17 cellular contexts compared by ENCODE assay signal in the genomic region with DNA sequence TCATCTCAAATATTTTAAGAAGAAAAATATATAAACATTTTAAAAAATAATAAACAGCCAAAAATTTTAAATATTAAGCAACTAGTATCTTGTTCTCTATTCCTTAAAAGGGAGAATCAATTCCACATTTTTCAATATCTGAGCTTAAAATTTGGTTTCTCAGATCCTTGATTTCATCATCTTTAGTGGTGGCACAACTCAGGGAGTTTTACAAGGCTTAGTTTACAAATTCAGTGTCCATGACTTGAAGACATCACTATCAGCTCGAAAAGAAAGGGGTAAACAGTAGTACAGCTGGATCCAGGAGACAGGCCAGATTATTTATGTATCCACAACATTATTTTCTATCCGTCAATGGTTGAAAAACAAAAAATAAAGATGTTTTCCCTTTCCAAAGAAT. TPM values are rescaled to one million over a fixed set of nuclear protein-coding genes. Genes with fewer than 3 reads are reported as not detected.
A peak's percentile ranks its signal among the peaks of the same experiment; 100 is the strongest.
DNase-seq lines count a peak whose midpoint lies in the region; ATAC-seq, FAIRE-seq and TF ChIP-seq lines count a peak whose summit lies in the region.
"Had no signal": no experiment of that assay in that cellular context is flagged by ENCODE, and none has a peak within 500 bp of the region (broad histone marks: within the 10 kb centered on the region; RNA-seq: fewer than 3 reads in every experiment).

No MANE protein-coding gene starts in this region.

- no peak for FAIRE-seq in astrocyte (lab: Jason Lieb, UNC)
- FAIRE-seq: endothelial cell of umbilical vein had no signal

- H3K9me3 ChIP-seq in HUES64 (ENCODE audit: insufficient read depth, low read depth, low read length): no peaks in the 10 kb centered on the region
- no peaks in the 10 kb centered on the region for H3K9me3 ChIP-seq in astrocyte (ENCODE audit: insufficient read depth, low read depth, low read length)
- H3K9me3 ChIP-seq in iPS-18a (ENCODE audit: control insufficient read depth, low read depth, low read length): no peaks in the 10 kb centered on the region
- no peaks in the 10 kb centered on the region for H3K9me3 ChIP-seq in left ventricle myocardium inferior (replicated peaks)
- H3K9me3 ChIP-seq: Caco-2, neutrophil, right lobe of liver had no signal

- peaks cover 68% of the 10 kb centered on the region for H4K20me1 ChIP-seq in astrocyte (ENCODE audit: insufficient read depth, low read length)

- peak overlapping the region; percentile 65 for H3K4me2 ChIP-seq in astrocyte (ENCODE audit: low read length)

- intact Hi-C loops in left ventricle myocardium inferior (cut with micrococcal nuclease): no loop called here

- H3K4me1 Mint-ChIP-seq in astrocyte (ENCODE audit: low read depth, unreplicated experiment): peaks cover 62% of the 10 kb centered on the region

- no peaks in the 10 kb centered on the region for H3K9me3 Mint-ChIP-seq in astrocyte (ENCODE audit: unreplicated experiment)

- H3K4me3 ChIP-seq in AG10803 (ENCODE audit: low read length): no peak overlapping the region
- H3K4me3 ChIP-seq in HUES64 (ENCODE audit: low read length): peak overlapping the region; percentile 16
- H3K4me3 ChIP-seq in astrocyte (ENCODE audit: insufficient read depth, low read depth, low read length): no peak overlapping the region
- peak overlapping the region; percentile 50 for H3K4me3 ChIP-seq in iPS-18a (ENCODE audit: low read length)
- H3K4me3 ChIP-seq in left ventricle myocardium inferior: no peak overlapping the region
- H3K4me3 ChIP-seq: right lobe of liver had no signal

- H2AFZ ChIP-seq in astrocyte (ENCODE audit: low read depth, low read length): no peak overlapping the region

- no peak for ATAC-seq in HG02571 (IDR thresholded peaks at IDR 0.05; ENCODE audit: unreplicated experiment)
- ATAC-seq: activated CD8-positive, alpha-beta T cell treated with anti-CD3 and anti-CD28 coated beads, Interleukin-2, amount 10 ng/mL, durations not matched to agents 7 days and 5 days; right lobe of liver had no signal

- DNase-seq in AG10803 (ENCODE audit: low read depth) (peak; percentile 49), astrocyte (ENCODE audit: low read depth) (no peak), OCI-M2 (lab: John Stamatoyannopoulos, UW; ENCODE audit: unreplicated experiment) (no peak), left ventricle myocardium inferior (no peak), KG1 (lab: John Stamatoyannopoulos, UW) (no peak)
- DNase-seq: activated CD8-positive, alpha-beta T cell treated with anti-CD3 and anti-CD28 coated beads, Interleukin-2, amount 10 ng/mL, durations not matched to agents 7 days and 5 days; Caco-2; Karpas-422; NCI-H1694 treated with DMSO at 0.1 percent for 48 hours; right lobe of liver; stimulated activated CD4-positive, alpha-beta T cell treated with anti-CD3 and anti-CD28 coated beads, Interleukin-2, amount 100 ng/mL, for 24 hours had no signal

- no peaks in the 10 kb centered on the region for H3K36me3 ChIP-seq in HUES64 (ENCODE audit: insufficient read depth, low read length)
- no peaks in the 10 kb centered on the region for H3K36me3 ChIP-seq in astrocyte (ENCODE audit: insufficient read depth, low read length)
- no peaks in the 10 kb centered on the region for H3K36me3 ChIP-seq in iPS-18a (ENCODE audit: control insufficient read depth, low read depth, low read length)
- H3K36me3 ChIP-seq in left ventricle myocardium inferior: no peaks in the 10 kb centered on the region
- H3K36me3 ChIP-seq: neutrophil, right lobe of liver had no signal

- no peaks in the 10 kb centered on the region for H3K27me3 ChIP-seq in HUES64 (ENCODE audit: insufficient read depth, low read length)
- H3K27me3 ChIP-seq in astrocyte (ENCODE audit: insufficient read depth, low read length): no peaks in the 10 kb centered on the region
- no peaks in the 10 kb centered on the region for H3K27me3 ChIP-seq in iPS-18a (ENCODE audit: control insufficient read depth, insufficient read depth, low read length)
- no peaks in the 10 kb centered on the region for H3K27me3 ChIP-seq in left ventricle myocardium inferior (ENCODE audit: low read depth)
- H3K27me3 ChIP-seq: neutrophil, right lobe of liver had no signal

- no peaks in the 10 kb centered on the region for H3K27me3 Mint-ChIP-seq in astrocyte (ENCODE audit: low read depth, unreplicated experiment)

- H3K9ac ChIP-seq in HUES64 (ENCODE audit: low read depth, low read length): peak overlapping the region; percentile 61; the same call in 1 of the 2 replicates
- no peak overlapping the region for H3K9ac ChIP-seq in astrocyte (ENCODE audit: low read length)
- H3K9ac ChIP-seq in iPS-18a (ENCODE audit: low read length): peak overlapping the region; percentile 43

- peak overlapping the region; percentile 0 for H3K4me3 Mint-ChIP-seq in astrocyte (ENCODE audit: unreplicated experiment)
- H3K4me3 Mint-ChIP-seq: activated CD8-positive, alpha-beta T cell treated with anti-CD3 and anti-CD28 coated beads, Interleukin-2, amount 10 ng/mL, durations not matched to agents 7 days and 5 days had no signal

- WGBS in HUES64: 76% methylated on average over 2 of the region's 2 CpGs

- H3K4me1 ChIP-seq in HUES64 (ENCODE audit: insufficient read depth, low read length): peaks cover 89% of the 10 kb centered on the region
- H3K4me1 ChIP-seq in astrocyte (ENCODE audit: insufficient read depth, low read length): peaks cover 31% of the 10 kb centered on the region
- H3K4me1 ChIP-seq in iPS-18a (ENCODE audit: control insufficient read depth, low read depth, low read length): peaks cover 73% of the 10 kb centered on the region
- peaks cover 12% of the 10 kb centered on the region for H3K4me1 ChIP-seq in left ventricle myocardium inferior
- H3K4me1 ChIP-seq: right lobe of liver had no signal

- H3K79me2 ChIP-seq in astrocyte (ENCODE audit: insufficient read depth, low read length): peaks cover 96% of the 10 kb centered on the region

- H3K36me3 Mint-ChIP-seq in astrocyte (ENCODE audit: low read depth, unreplicated experiment): peaks cover 4% of the 10 kb centered on the region

- TF ChIP-seq CTCF in AG10803 (conservative IDR thresholded peaks at IDR 0.05; ENCODE audit: low read length): no peak
- no peak for TF ChIP-seq CTCF in astrocyte (IDR thresholded peaks at IDR 0.05; ENCODE audit: insufficient read depth, low read depth, low read length)
- no peak for TF ChIP-seq CTCF in left ventricle myocardium inferior (IDR thresholded peaks at IDR 0.05; ENCODE audit: borderline replicate concordance)

- H3K27ac ChIP-seq in HUES64 (ENCODE audit: low read depth, low read length) (peak overlapping the region; percentile 88), astrocyte (ENCODE audit: low read depth, low read length) (peak overlapping the region; percentile 59), iPS-18a (ENCODE audit: low read length) (peak overlapping the region; percentile 83), left ventricle myocardium inferior (replicated peaks) (no peak overlapping the region)
- H3K27ac ChIP-seq: neutrophil, right lobe of liver, VCaP had no signal

- H3K27ac Mint-ChIP-seq in astrocyte (ENCODE audit: unreplicated experiment): peak overlapping the region; percentile 92
- H3K27ac Mint-ChIP-seq: activated CD8-positive, alpha-beta T cell treated with anti-CD3 and anti-CD28 coated beads, Interleukin-2, amount 10 ng/mL, durations not matched to agents 7 days and 5 days had no signal

RNA-seq across cellular contexts. Expression of a gene that starts 11.6 kb away (rescaled TPM):
- polyA plus RNA-seq in HUES64 (2013, experiment 1 of 2): 87.0 TPM
- polyA plus RNA-seq in HUES64 (2013, experiment 2 of 2): 107 TPM
- total RNA-seq in astrocyte (128 and 162 TPM in 2 replicates), left ventricle myocardium inferior (17.9 TPM)

Comparison
In these comparisons a context has a peak if more than half of its experiments do, and no peak if none do; other contexts are left out.
1. H3K4me3 ChIP-seq: peak in HUES64 (single experiment) and iPS-18a (single experiment); none in AG10803 (single experiment), astrocyte (single experiment) and left ventricle myocardium inferior (single experiment).